In genomic region chr2:42430188-42430587, GRCh38 we compare ENCODE assay signal across 28 cellular contexts.
"Had no signal": no experiment of that assay in that cellular context is flagged by ENCODE, and none has a peak within 500 bp of the region (broad histone marks: within the 10 kb centered on the region; RNA-seq: fewer than 3 reads in every experiment).

No MANE protein-coding gene starts in this region.

- FAIRE-seq: endometrium, islet of Langerhans, keratinocyte had no signal

- H3K4me1 ChIP-seq: esophagus squamous epithelium, gastrocnemius medialis, heart right ventricle, left lung, lower lobe of right lung had no signal

- H3K36me3 ChIP-seq: esophagus squamous epithelium, gastrocnemius medialis, heart right ventricle, left lung, lower lobe of right lung had no signal

- H3K4me3 ChIP-seq: esophagus squamous epithelium, gastrocnemius medialis, heart right ventricle, left lung, lower lobe of right lung, mucosa of descending colon had no signal

- ATAC-seq: effector memory CD8-positive, alpha-beta T cell; esophagus mucosa; gastrocnemius medialis; heart right ventricle; left cardiac atrium; left lung; left ventricle myocardium superior; lower lobe of right lung; mucosa of descending colon; naive thymus-derived CD8-positive, alpha-beta T cell had no signal

- H3K9me3 Mint-ChIP-seq: dendritic cell treated with granulocyte-macrophage colony-stimulating factor and Interleukin-4, amounts not matched to agents 40 ng/mL and 50 ng/mL, for 4 days; effector memory CD8-positive, alpha-beta T cell; endodermal cell; mesothelial cell of epicardium; naive B cell; naive thymus-derived CD8-positive, alpha-beta T cell had no signal

- H3K9me3 ChIP-seq: esophagus squamous epithelium, gastrocnemius medialis, heart right ventricle, left lung, lower lobe of right lung, mucosa of descending colon had no signal

- H3K27ac Mint-ChIP-seq: dendritic cell treated with granulocyte-macrophage colony-stimulating factor and Interleukin-4, amounts not matched to agents 40 ng/mL and 50 ng/mL, for 4 days; effector memory CD8-positive, alpha-beta T cell; endodermal cell; mesothelial cell of epicardium; naive thymus-derived CD8-positive, alpha-beta T cell had no signal

- DNase-seq: cortex of kidney; effector CD8-positive, alpha-beta T cell; effector memory CD8-positive, alpha-beta T cell; endodermal cell; erythroblast; esophagus squamous epithelium; foreskin fibroblast; foreskin melanocyte; gastrocnemius medialis; glutamatergic neuron; head of caudate nucleus; heart right ventricle; hippocampal formation; left cardiac atrium; left lung; left ventricle myocardium superior; lower lobe of right lung; mesenchymal stem cell; mucosa of descending colon; naive B cell; naive thymus-derived CD8-positive, alpha-beta T cell had no signal

- H3K4me1 Mint-ChIP-seq: endodermal cell; mesothelial cell of epicardium; naive B cell; naive thymus-derived CD8-positive, alpha-beta T cell had no signal

- H3K27ac ChIP-seq: epithelial cell of prostate, esophagus squamous epithelium, gastrocnemius medialis, heart right ventricle, left lung, lower lobe of right lung had no signal

- H3K36me3 Mint-ChIP-seq: mesothelial cell of epicardium; naive B cell; naive thymus-derived CD8-positive, alpha-beta T cell had no signal

- H3K27me3 ChIP-seq: esophagus squamous epithelium, gastrocnemius medialis, left lung had no signal

- H3K4me3 Mint-ChIP-seq: dendritic cell treated with granulocyte-macrophage colony-stimulating factor and Interleukin-4, amounts not matched to agents 40 ng/mL and 50 ng/mL, for 4 days; effector memory CD8-positive, alpha-beta T cell; endodermal cell; mesothelial cell of epicardium; naive B cell; naive thymus-derived CD8-positive, alpha-beta T cell had no signal
